In the genomic region with DNA sequence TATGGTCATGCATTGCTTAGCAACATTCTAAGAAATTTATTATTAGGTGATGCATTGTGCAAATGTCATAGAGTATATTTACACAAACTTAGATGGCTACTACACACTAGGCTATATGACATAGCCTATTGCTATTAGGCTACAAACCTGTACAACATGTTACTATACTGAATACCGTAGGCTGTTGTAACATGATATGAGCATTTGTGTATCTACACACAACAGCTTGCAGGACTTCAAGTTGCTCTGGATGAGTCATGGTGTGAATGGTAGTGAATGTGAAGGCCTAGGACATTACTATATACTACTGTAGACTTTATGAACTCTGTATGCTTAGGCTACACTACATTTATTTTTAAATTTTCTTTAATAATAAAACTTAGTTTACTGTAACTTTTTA, we compare ENCODE assay signal across 16 cellular contexts.
DNase-seq lines count a peak whose midpoint lies in the region; ATAC-seq, FAIRE-seq and TF ChIP-seq lines count a peak whose summit lies in the region.
"Had no signal": no experiment of that assay in that cellular context is flagged by ENCODE, and none has a peak within 500 bp of the region (broad histone marks: within the 10 kb centered on the region; RNA-seq: fewer than 3 reads in every experiment).

No MANE protein-coding gene starts in this region.

- H3K4me3 ChIP-seq in astrocyte of the spinal cord (ENCODE audit: low read depth, low read length) (no peak overlapping the region), aorta (ENCODE audit: low read length in 2 of 2) (no peak overlapping the region), vagina (no peak overlapping the region)
- H3K4me3 ChIP-seq: SJCRH30 had no signal

- peaks cover 13% of the 10 kb centered on the region for H3K9me3 ChIP-seq in aorta (ENCODE audit: control insufficient read depth, low read length)
- peaks cover 10% of the 10 kb centered on the region for H3K9me3 ChIP-seq in vagina
- H3K9me3 ChIP-seq: SJCRH30 had no signal

- TF ChIP-seq CTCF in astrocyte of the spinal cord (IDR thresholded peaks at IDR 0.05; ENCODE audit: low read depth, low read length) (no peak), vagina (IDR thresholded peaks at IDR 0.05) (no peak)

- H3K27ac ChIP-seq in aorta (ENCODE audit: low read depth in 1 of 2, low read length in 2 of 2) = no peak overlapping the region
- no peak overlapping the region for H3K27ac ChIP-seq in vagina
- H3K27ac ChIP-seq: SJCRH30 had no signal

- WGBS in aorta, 2 donors = 59 to 61% methylated on average over 1 of the region's 1 CpG

- ATAC-seq in GM18498 (IDR thresholded peaks at IDR 0.05; ENCODE audit: unreplicated experiment) (no peak), aorta (ENCODE audit: low FRiP score) (no peak), GM18873 (IDR thresholded peaks at IDR 0.05; ENCODE audit: low FRiP score, unreplicated experiment) (no peak)

- H3K4me1 ChIP-seq in aorta (ENCODE audit: control insufficient read depth in 1 of 2, insufficient read depth in 2 of 2, low read length in 2 of 2) = no peaks in the 10 kb centered on the region
- H3K4me1 ChIP-seq in vagina = no peaks in the 10 kb centered on the region
- H3K4me1 ChIP-seq: SJCRH30 had no signal

- no peaks in the 10 kb centered on the region for H3K27me3 ChIP-seq in aorta (ENCODE audit: control insufficient read depth in 1 of 2, insufficient read depth in 2 of 2, low read length in 1 of 2)
- no peaks in the 10 kb centered on the region for H3K27me3 ChIP-seq in vagina
- H3K27me3 ChIP-seq: SJCRH30 had no signal

- in situ Hi-C loops in astrocyte of the spinal cord (cut with HindIII; ENCODE audit: low sequenced_read_pairs) = no loop called here

- peak; percentile 69 for FAIRE-seq in HTR-8/SVneo (lab: Jason Lieb, UNC)

- H3K36me3 ChIP-seq in aorta (ENCODE audit: control insufficient read depth in 1 of 2, insufficient read depth in 2 of 2, low read length in 1 of 2) (no peaks in the 10 kb centered on the region), vagina (no peaks in the 10 kb centered on the region)
- H3K36me3 ChIP-seq: SJCRH30 had no signal

- intact Hi-C loops in aorta (cut with DNase I) (no loop called here), vagina (cut with DNase I) (no loop called here)

- peak; percentile 70 for DNase-seq in DMS 273 (lab: John Stamatoyannopoulos, UW; ENCODE audit: unreplicated experiment)
- DNase-seq in HTR-8/SVneo (ENCODE audit: insufficient read length, low spot score) = no peak
- DNase-seq in astrocyte of the spinal cord (ENCODE audit: low read depth, low spot score) = peak; percentile 70
- peak; percentile 92 for DNase-seq in iris pigment epithelial cell (ENCODE audit: low read depth)
- DNase-seq in aorta = no peak
- DNase-seq in vagina (ENCODE audit: extremely low spot score in 2 of 2) = no peak
- DNase-seq: activated gamma-delta T cell; DND-41; effector memory CD4-positive, alpha-beta T cell; naive B cell; NCI-H1694 treated with DMSO at 0.1 percent for 48 hours; NCI-H82; stimulated activated CD4-positive, alpha-beta T cell treated with anti-CD3 and anti-CD28 coated beads, Interleukin-1b, Interleukin-23, amount 100 ng/mL, for 48 hours had no signal

- TF ChIP-seq POLR2A in vagina (IDR thresholded peaks at IDR 0.05) = no peak

Comparison
In these comparisons a context has a peak if more than half of its experiments do, and no peak if none do; other contexts are left out.
1. DNase-seq: peak in DMS 273 (single experiment), astrocyte of the spinal cord (single experiment) and iris pigment epithelial cell (single experiment); none in HTR-8/SVneo (single experiment), aorta (0 of 2) and vagina (0 of 2).